1 cellular context compared by ENCODE assay signal in genomic region chr1:25641329-25641725, GRCh38.
TF ChIP-seq lines count a peak whose summit lies in the region.

No MANE protein-coding gene starts in this region.

TF ChIP-seq in liver, 16 proteins besides CTCF, POLR2A, EP300 and RAD21:
- TF ChIP-seq MAX (IDR thresholded peaks at IDR 0.05) (no peak), FOXA2 (IDR thresholded peaks at IDR 0.05) (no peak), ATF3 (IDR thresholded peaks at IDR 0.05) (no peak), GABPA (IDR thresholded peaks at IDR 0.05 in 1 of 2, conservative IDR thresholded peaks at IDR 0.05 in 1 of 2) (no peak), RXRA (IDR thresholded peaks at IDR 0.05) (no peak), EGR1 (IDR thresholded peaks at IDR 0.05; ENCODE audit: low read depth in 2 of 2) (no peak), FOXA1 (IDR thresholded peaks at IDR 0.05) (no peak), SP1 (IDR thresholded peaks at IDR 0.05) (no peak), NR2F2 (IDR thresholded peaks at IDR 0.05) (no peak), JUND (IDR thresholded peaks at IDR 0.05) (no peak), YY1 (IDR thresholded peaks at IDR 0.05) (no peak), REST (IDR thresholded peaks at IDR 0.05) (no peak), ZBTB33 (IDR thresholded peaks at IDR 0.05) (no peak)
